Comparison of ENCODE assay signal across 20 cellular contexts in genomic region chrX:53383376-53384087, GRCh38. TPM values are rescaled to one million over a fixed set of nuclear protein-coding genes. Genes with fewer than 3 reads are reported as not detected.
DNase-seq lines count a peak whose midpoint lies in the region; ATAC-seq and TF ChIP-seq lines count a peak whose summit lies in the region.
"Had no signal": no experiment of that assay in that cellular context is flagged by ENCODE, and none has a peak within 500 bp of the region (broad histone marks: within the 10 kb centered on the region; RNA-seq: fewer than 3 reads in every experiment).

No MANE protein-coding gene starts in this region.

- H3K4me3 Mint-ChIP-seq in endothelial cell (ENCODE audit: unreplicated experiment): no peak overlapping the region
- H3K4me3 Mint-ChIP-seq: CD4-positive, alpha-beta memory T cell had no signal

- H2BK120ac ChIP-seq in trophoblast cell (ENCODE audit: insufficient read depth, low read length, poor library complexity): no peak overlapping the region

- no peaks in the 10 kb centered on the region for H3K9me3 Mint-ChIP-seq in activated naive CD4-positive, alpha-beta T cell treated with anti-CD3 and anti-CD28 coated beads, Interleukin-2, amount 50 U/mL, for 72 hours
- H3K9me3 Mint-ChIP-seq in endothelial cell (ENCODE audit: unreplicated experiment): no peaks in the 10 kb centered on the region
- H3K9me3 Mint-ChIP-seq: activated T-helper 2 cell treated with anti-CD3 and anti-CD28 coated beads, Interferon-gamma antibody, Interleukin-2, Interleukin-4, amounts not matched to agents 10 μg/mL and 5 μg/mL and 100 μg/mL, durations not matched to agents 14 hours and 24 hours and 36 hours; CD4-positive, alpha-beta memory T cell had no signal

- peak overlapping the region; percentile 64 to 93 for H3K27ac Mint-ChIP-seq in activated naive CD4-positive, alpha-beta T cell treated with anti-CD3 and anti-CD28 coated beads, Interleukin-2, amount 50 U/mL, for 72 hours
- peak overlapping the region; percentile 30 for H3K27ac Mint-ChIP-seq in endothelial cell (ENCODE audit: unreplicated experiment)
- H3K27ac Mint-ChIP-seq: activated T-helper 2 cell treated with anti-CD3 and anti-CD28 coated beads, Interferon-gamma antibody, Interleukin-2, Interleukin-4, amounts not matched to agents 10 μg/mL and 5 μg/mL and 100 μg/mL, durations not matched to agents 14 hours and 24 hours and 36 hours had no signal

- no peak overlapping the region for H3K18ac ChIP-seq in trophoblast cell (ENCODE audit: low read length)

- H3K27ac ChIP-seq in HUES6 (ENCODE audit: low read depth, low read length): peak overlapping the region; percentile 62; the same call in 1 of the 2 replicates
- H3K27ac ChIP-seq in trophoblast cell (ENCODE audit: low read depth, low read length): no peak overlapping the region
- H3K27ac ChIP-seq: coronary artery, suprapubic skin had no signal

- ATAC-seq in activated naive CD4-positive, alpha-beta T cell treated with anti-CD3 and anti-CD28 coated beads, Interleukin-2, amount 50 U/mL, for 72 hours: no peak
- ATAC-seq in HG03460 (IDR thresholded peaks at IDR 0.05; ENCODE audit: unreplicated experiment): no peak
- no peak for ATAC-seq in HG02763 (IDR thresholded peaks at IDR 0.05; ENCODE audit: unreplicated experiment)
- ATAC-seq: SK-N-SH treated with all-trans-retinoic acid at 6 μM for 48 hours had no signal

- H3K79me2 ChIP-seq in trophoblast cell (ENCODE audit: control insufficient read depth, insufficient read depth, low read length, poor library complexity): no peaks in the 10 kb centered on the region

- no peak overlapping the region for H3K14ac ChIP-seq in trophoblast cell (ENCODE audit: low read length)

- no peak overlapping the region for H4K8ac ChIP-seq in trophoblast cell (ENCODE audit: low read depth, low read length)

- no peak for TF ChIP-seq CTCF in endothelial cell (IDR thresholded peaks at IDR 0.05; ENCODE audit: unreplicated experiment)

- no peak overlapping the region for H2BK5ac ChIP-seq in trophoblast cell (ENCODE audit: low read depth, low read length, poor library complexity)

- H2AFZ ChIP-seq in trophoblast cell (ENCODE audit: insufficient read depth, low read length, poor library complexity): no peak overlapping the region

- no peak overlapping the region for H4K91ac ChIP-seq in trophoblast cell (ENCODE audit: low read depth, low read length)

- H3K9ac ChIP-seq in HUES6 (ENCODE audit: low read length) (no peak overlapping the region), trophoblast cell (ENCODE audit: low read length) (no peak overlapping the region)

- H3K36me3 Mint-ChIP-seq in activated naive CD4-positive, alpha-beta T cell treated with anti-CD3 and anti-CD28 coated beads, Interleukin-2, amount 50 U/mL, for 72 hours: peaks cover 0 to 11% of the 10 kb centered on the region in 2 donors
- H3K36me3 Mint-ChIP-seq in endothelial cell (ENCODE audit: low read depth, unreplicated experiment): peaks cover 19% of the 10 kb centered on the region

- H2BK12ac ChIP-seq in trophoblast cell (ENCODE audit: low read length): no peak overlapping the region

- H3K4me1 Mint-ChIP-seq in endothelial cell (ENCODE audit: unreplicated experiment): peaks cover 5% of the 10 kb centered on the region

- no peak overlapping the region for H3K23ac ChIP-seq in trophoblast cell (ENCODE audit: low read length)

- H3K4me1 ChIP-seq in HUES6 (ENCODE audit: control insufficient read depth, insufficient read depth, low read length): no peaks in the 10 kb centered on the region
- H3K4me1 ChIP-seq in trophoblast cell (ENCODE audit: control insufficient read depth in 1 of 2, insufficient read depth in 2 of 2, low read length in 2 of 2): no peaks in the 10 kb centered on the region
- H3K4me1 ChIP-seq: suprapubic skin had no signal

- H3K9me3 ChIP-seq in HUES6 (ENCODE audit: control insufficient read depth, insufficient read depth, low read depth, low read length) (peaks cover 4% of the 10 kb centered on the region; the same call in 1 of the 2 replicates), trophoblast cell (ENCODE audit: insufficient read depth, low read depth, low read length) (no peaks in the 10 kb centered on the region)
- H3K9me3 ChIP-seq: suprapubic skin had no signal

- peak overlapping the region; percentile 43 for H4K12ac ChIP-seq in trophoblast cell (ENCODE audit: low read depth, low read length)

- H3K27me3 Mint-ChIP-seq in endothelial cell (ENCODE audit: unreplicated experiment): peaks cover 1% of the 10 kb centered on the region
- H3K27me3 Mint-ChIP-seq: CD4-positive, alpha-beta memory T cell had no signal

- H3K4me3 ChIP-seq in HUES6 (ENCODE audit: low read depth, low read length) (no peak overlapping the region), trophoblast cell (ENCODE audit: low read depth, low read length) (no peak overlapping the region)
- H3K4me3 ChIP-seq: coronary artery, suprapubic skin had no signal

- H3K36me3 ChIP-seq in HUES6 (ENCODE audit: control insufficient read depth, insufficient read depth, low read length) (peaks cover 91% of the 10 kb centered on the region), trophoblast cell (ENCODE audit: control insufficient read depth in 1 of 2, insufficient read depth in 2 of 2, low read length in 2 of 2) (peaks cover 46% of the 10 kb centered on the region in 2 experiments)

- H3K27me3 ChIP-seq in HUES6 (ENCODE audit: control insufficient read depth, insufficient read depth, low read length) (no peaks in the 10 kb centered on the region), trophoblast cell (ENCODE audit: insufficient read depth, low read length) (no peaks in the 10 kb centered on the region)
- H3K27me3 ChIP-seq: suprapubic skin had no signal

- no peak overlapping the region for H2AK5ac ChIP-seq in trophoblast cell (ENCODE audit: low read length)

- no peak overlapping the region for H3K4me2 ChIP-seq in trophoblast cell (ENCODE audit: low read length)

- no CpG with 5 or more reads among the region's 4 CpGs for WGBS in trophoblast cell (ENCODE audit: extremely low coverage, insufficient coverage, insufficient read length)

- DNase-seq in activated naive CD4-positive, alpha-beta T cell treated with anti-CD3 and anti-CD28 coated beads, Interleukin-2, amount 50 U/mL, for 72 hours (ENCODE audit: low spot score in 2 of 2): no peak
- DNase-seq in activated naive CD4-positive, alpha-beta T cell (lab: John Stamatoyannopoulos, UW): no peak
- no peak for DNase-seq in endothelial cell (ENCODE audit: low spot score)
- DNase-seq in trophoblast cell: no peak
- no peak for DNase-seq in central memory CD4-positive, alpha-beta T cell
- DNase-seq: activated CD4-positive, CD25-positive, alpha-beta regulatory T cell; CD4-positive, alpha-beta memory T cell; DMS79; HCEC 1CT; hippocampal formation; islet precursor cell; NCI-H2029; retina had no signal

- H3K79me1 ChIP-seq in trophoblast cell (ENCODE audit: low read length): no peaks in the 10 kb centered on the region

- H3K4ac ChIP-seq in trophoblast cell (ENCODE audit: low read depth, low read length): no peak overlapping the region

RNA-seq across cellular contexts. Expression of gene SMC1A, which starts 38.9 kb away (rescaled TPM):
- total RNA-seq in activated naive CD4-positive, alpha-beta T cell treated with anti-CD3 and anti-CD28 coated beads, Interleukin-2, amount 50 U/mL, for 72 hours: 100 to 1,000 TPM; 119 to 152 TPM
- total RNA-seq in endothelial cell (ENCODE audit: unreplicated experiment): 55.6 TPM
- polyA plus RNA-seq in trophoblast cell (2013): 56.3 and 58.7 TPM in 2 replicates

RNA-seq across cellular contexts. Expression of gene RIBC1, which starts 39.1 kb away (rescaled TPM):
- 1 to 10 TPM in 1 of 2 donors, under 1 TPM in 1; 0.80 to 1.7 TPM for total RNA-seq in activated naive CD4-positive, alpha-beta T cell treated with anti-CD3 and anti-CD28 coated beads, Interleukin-2, amount 50 U/mL, for 72 hours
- total RNA-seq in endothelial cell (ENCODE audit: unreplicated experiment): 0.97 TPM
- 0.60 and 0.70 TPM in 2 replicates for polyA plus RNA-seq in trophoblast cell (2013)

RNA-seq across cellular contexts. Expression of gene HSD17B10, which starts 50.6 kb away (rescaled TPM):
- 100 to 1,000 TPM in 1 of 2 donors, 10 to 100 TPM in 1; 86.3 to 116 TPM for total RNA-seq in activated naive CD4-positive, alpha-beta T cell treated with anti-CD3 and anti-CD28 coated beads, Interleukin-2, amount 50 U/mL, for 72 hours
- 81.1 TPM for total RNA-seq in endothelial cell (ENCODE audit: unreplicated experiment)
- 60.3 and 62.4 TPM in 2 replicates for polyA plus RNA-seq in trophoblast cell (2013)
